Comparison of ENCODE assay signal across 8 cellular contexts in genomic region chr19:44499962-44500949, GRCh38. TPM values are rescaled to one million over a fixed set of nuclear protein-coding genes. Genes with fewer than 3 reads are reported as not detected.
A peak's percentile ranks its signal among the peaks of the same experiment; 100 is the strongest.
DNase-seq lines count a peak whose midpoint lies in the region; ATAC-seq and TF ChIP-seq lines count a peak whose summit lies in the region.

Gene ZNF180, minus strand, starts transcription at chr19:44500522. Its CDS starts 3,188 bp downstream, at chr19:44497334.

- H3K36me3 ChIP-seq in HAP-1 (replicated peaks), result peaks cover 21% of the 10 kb centered on the region
- peaks cover 2% of the 10 kb centered on the region; the same call in 1 of the 2 replicates for H3K36me3 ChIP-seq in MM.1S (replicated peaks; ENCODE audit: insufficient read depth, low read length)
- H3K36me3 ChIP-seq in neuron (ENCODE audit: insufficient read depth, low read length), result peaks cover 30% of the 10 kb centered on the region

- ATAC-seq in foreskin keratinocyte, result peak; percentile 81

- H3K4me3 ChIP-seq in HAP-1 (peak within 1 kb of the TSS; percentile 89), MM.1S (ENCODE audit: low read length) (peak within 1 kb of the TSS; percentile 99), neuron (ENCODE audit: low read length) (peak within 1 kb of the TSS; percentile 92)

- H3K27ac ChIP-seq in MM.1S (ENCODE audit: low read length) (peak within 1 kb of the TSS; percentile 45; the same call in 1 of the 2 replicates), foreskin keratinocyte (peak within 1 kb of the TSS; percentile 51)

- TF ChIP-seq CTCF in MM.1S (IDR thresholded peaks at IDR 0.05; ENCODE audit: low read length) (peak; percentile 34; the same call in 1 of the 2 replicates), foreskin keratinocyte (conservative IDR thresholded peaks at IDR 0.05) (peak; percentile 49)

- DNase-seq in GF-D8 (lab: John Stamatoyannopoulos, UW), result peak; percentile 82
- DNase-seq in HAP-1 (ENCODE audit: low spot score in 2 of 2), result peak; percentile 90 to 98
- peak; percentile 96 for DNase-seq in MM.1S
- peak; percentile 86 for DNase-seq in SHP77 treated with DMSO at 0.1 percent for 48 hours (lab: John Stamatoyannopoulos, UW)
- DNase-seq in activated gamma-delta T cell treated with anti-CD3 and anti-CD28 coated beads, Interleukin-2, amount 50 U/mL, for 16 hours (ENCODE audit: low read depth), result peak; percentile 94
- DNase-seq in foreskin keratinocyte, result peak; percentile 81 to 92
- peak; percentile 80 for DNase-seq in stromal cell of bone marrow (ENCODE audit: low read depth)

- H3K4me1 ChIP-seq in HAP-1 (peaks cover 5% of the 10 kb centered on the region), MM.1S (ENCODE audit: low read length) (no peaks in the 10 kb centered on the region; the same call in 1 of the 2 replicates), foreskin keratinocyte (no peaks in the 10 kb centered on the region), neuron (ENCODE audit: insufficient read depth, low read length) (peaks cover 13% of the 10 kb centered on the region)

- H3K4me2 ChIP-seq in MM.1S (ENCODE audit: low read depth, low read length), result peak within 1 kb of the TSS; percentile 77

- peaks cover 3% of the 10 kb centered on the region; the same call in 1 of the 2 replicates for H3K27me3 ChIP-seq in HAP-1 (ENCODE audit: low read depth)
- peaks cover 25% of the 10 kb centered on the region for H3K27me3 ChIP-seq in MM.1S (replicated peaks; ENCODE audit: insufficient read depth, low read length)
- H3K27me3 ChIP-seq in foreskin keratinocyte, result peaks cover 4% of the 10 kb centered on the region
- no peaks in the 10 kb centered on the region for H3K27me3 ChIP-seq in neuron (ENCODE audit: insufficient read depth, low read length)

- peaks cover 24% of the 10 kb centered on the region for H3K9me3 ChIP-seq in HAP-1
- H3K9me3 ChIP-seq in MM.1S (replicated peaks; ENCODE audit: insufficient read depth, low read length), result no peaks in the 10 kb centered on the region
- peaks cover 37% of the 10 kb centered on the region for H3K9me3 ChIP-seq in neuron (ENCODE audit: low read length)

- no peaks in the 10 kb centered on the region for H4K20me1 ChIP-seq in MM.1S (ENCODE audit: insufficient read depth, low read length)

- H3K9me2 ChIP-seq in MM.1S (replicated peaks; ENCODE audit: insufficient read depth, low read length), result no peaks in the 10 kb centered on the region

- peak within 1 kb of the TSS; percentile 70 for H3K9ac ChIP-seq in MM.1S (ENCODE audit: low read length)

- peaks cover 16% of the 10 kb centered on the region for H3K79me2 ChIP-seq in MM.1S (ENCODE audit: low read length)

- in situ Hi-C loops in HAP-1 (cut with MboI; ENCODE audit: low sequenced_read_pairs), result no loop called here

- no peaks in the 10 kb centered on the region for H3F3A ChIP-seq in MM.1S (ENCODE audit: insufficient read depth, low read length)

- peak within 1 kb of the TSS; percentile 98 for H2AFZ ChIP-seq in MM.1S (ENCODE audit: low read length)
- peak within 1 kb of the TSS; percentile 31 for H2AFZ ChIP-seq in neuron (ENCODE audit: low read depth, low read length)

RNA-seq across cellular contexts. Expression of gene ZNF180, which starts in this region (rescaled TPM):
- 6.8 and 8.7 TPM in 2 replicates for total RNA-seq in foreskin keratinocyte
- polyA plus RNA-seq in foreskin keratinocyte, result 2.5 and 2.9 TPM in 2 replicates

Comparison
In these comparisons a context has a peak if more than half of its experiments do, and no peak if none do; other contexts are left out.
1. Peak in every context shown above with its lines: DNase-seq, ATAC-seq, H3K4me3 ChIP-seq and H3K27ac ChIP-seq.